In genomic region chr17:50426814-50427787, GRCh38 we compare ENCODE assay signal across 8 cellular contexts. TPM values are rescaled to one million over a fixed set of nuclear protein-coding genes. Genes with fewer than 3 reads are reported as not detected.
DNase-seq lines count a peak whose midpoint lies in the region; ATAC-seq and TF ChIP-seq lines count a peak whose summit lies in the region.

No MANE protein-coding gene starts in this region.

- intact Hi-C loops in breast epithelium (cut with DNase I; ENCODE audit: low total_unique reads), result no loop called here

- H3K36me3 Mint-ChIP-seq in stimulated activated effector memory CD8-positive, alpha-beta T cell treated with anti-CD3 and anti-CD28 coated beads, Interleukin-12 subunit alpha, Interleukin-12 subunit beta, amount 100 ng/mL, for 72 hours, result no peaks in the 10 kb centered on the region

- H3K4me3 ChIP-seq in HAP-1 (peak overlapping the region; percentile 62), SJSA1 (peak overlapping the region; percentile 52), breast epithelium (peak overlapping the region; percentile 49 to 81 (median 77)), kidney epithelial cell (ENCODE audit: low read depth, low read length) (peak overlapping the region; percentile 48)

- TF ChIP-seq POLR2A in breast epithelium (IDR thresholded peaks at IDR 0.05), result no peak

- TF ChIP-seq CTCF in breast epithelium (IDR thresholded peaks at IDR 0.05) (peak in 1 of 3 donors; percentile 16), kidney epithelial cell (IDR thresholded peaks at IDR 0.05; ENCODE audit: insufficient read depth, low read length, poor library complexity, severe bottlenecking) (peak; percentile 46)

- H3K36me3 ChIP-seq in HAP-1 (replicated peaks), result no peaks in the 10 kb centered on the region
- H3K36me3 ChIP-seq in SJSA1, result no peaks in the 10 kb centered on the region
- no peaks in the 10 kb centered on the region for H3K36me3 ChIP-seq in breast epithelium
- H3K36me3 ChIP-seq in kidney epithelial cell (ENCODE audit: control insufficient read depth, insufficient read depth, low read length), result no peaks in the 10 kb centered on the region

- peak overlapping the region; percentile 88 for H3K27ac Mint-ChIP-seq in stimulated activated effector memory CD8-positive, alpha-beta T cell treated with anti-CD3 and anti-CD28 coated beads, Interleukin-12 subunit alpha, Interleukin-12 subunit beta, amount 100 ng/mL, for 72 hours

- H3K4me1 ChIP-seq in HAP-1 (peaks cover 5% of the 10 kb centered on the region; the same call in 1 of the 2 replicates), SJSA1 (replicated peaks) (peaks cover 37% of the 10 kb centered on the region), breast epithelium (peaks cover 6 to 10% of the 10 kb centered on the region in 2 donors)

- H3K27me3 ChIP-seq in HAP-1 (ENCODE audit: low read depth), result no peaks in the 10 kb centered on the region
- no peaks in the 10 kb centered on the region for H3K27me3 ChIP-seq in SJSA1 (replicated peaks)
- H3K27me3 ChIP-seq in breast epithelium, result no peaks in the 10 kb centered on the region
- no peaks in the 10 kb centered on the region for H3K27me3 ChIP-seq in kidney epithelial cell (ENCODE audit: control insufficient read depth, insufficient read depth, low read length)

- peak overlapping the region; percentile 79 for H3K4me3 Mint-ChIP-seq in stimulated activated effector memory CD8-positive, alpha-beta T cell treated with anti-CD3 and anti-CD28 coated beads, Interleukin-12 subunit alpha, Interleukin-12 subunit beta, amount 100 ng/mL, for 72 hours

- DNase-seq in CMK (ENCODE audit: low read depth) (peak; percentile 63), HAP-1 (ENCODE audit: low spot score in 2 of 2) (peak; percentile 22 to 74), SJSA1 (ENCODE audit: low read depth in 1 of 2, low spot score in 2 of 2) (peak; percentile 37 to 49), breast epithelium (ENCODE audit: low spot score in 2 of 2) (peak in 1 of 2 donors; percentile 54), kidney epithelial cell (ENCODE audit: low read depth) (no peak)
- DNase-seq in stimulated activated effector memory CD8-positive, alpha-beta T cell treated with anti-CD3 and anti-CD28 coated beads, Interleukin-12 subunit alpha, Interleukin-12 subunit beta, amount 100 ng/mL, for 72 hours (ENCODE audit: low spot score in 2 of 2), result peak in 1 of 2 donors; percentile 67

- H3K4me1 Mint-ChIP-seq in stimulated activated effector memory CD8-positive, alpha-beta T cell treated with anti-CD3 and anti-CD28 coated beads, Interleukin-12 subunit alpha, Interleukin-12 subunit beta, amount 100 ng/mL, for 72 hours, result peaks cover 25% of the 10 kb centered on the region

- in situ Hi-C loops in HAP-1 (cut with MboI; ENCODE audit: low sequenced_read_pairs), result no loop called here

- ATAC-seq in stimulated activated effector memory CD8-positive, alpha-beta T cell treated with anti-CD3 and anti-CD28 coated beads, Interleukin-12 subunit alpha, Interleukin-12 subunit beta, amount 100 ng/mL, for 72 hours, result peak; percentile 56
- ATAC-seq in GM18498 (IDR thresholded peaks at IDR 0.05; ENCODE audit: unreplicated experiment) (no peak), HG03175 (IDR thresholded peaks at IDR 0.05; ENCODE audit: unreplicated experiment) (no peak)

- H3K9me3 ChIP-seq in HAP-1 (no peaks in the 10 kb centered on the region), SJSA1 (replicated peaks) (no peaks in the 10 kb centered on the region), breast epithelium (no peaks in the 10 kb centered on the region)

- H3K27ac ChIP-seq in SJSA1 (no peak overlapping the region), breast epithelium (peak overlapping the region; percentile 86 to 91)

- H3K9me3 Mint-ChIP-seq in stimulated activated effector memory CD8-positive, alpha-beta T cell treated with anti-CD3 and anti-CD28 coated beads, Interleukin-12 subunit alpha, Interleukin-12 subunit beta, amount 100 ng/mL, for 72 hours, result no peaks in the 10 kb centered on the region

RNA-seq across cellular contexts. Expression of gene ACSF2, which starts 1.1 kb away (rescaled TPM):
- 14.9 and 26.5 TPM in 2 replicates for total RNA-seq in SJSA1 (2014; rRNA removed; shearing (Covaris generic))
- total RNA-seq in breast epithelium, result 10 to 100 TPM; 19.4 to 95.4 (median 86.3) TPM
- 12.7 and 24.8 TPM in 2 replicates for total RNA-seq in kidney epithelial cell

RNA-seq across cellular contexts. Expression of gene LRRC59, which starts 29.8 kb away (rescaled TPM):
- 321 and 329 TPM in 2 replicates for total RNA-seq in SJSA1 (2014; rRNA removed; shearing (Covaris generic))
- total RNA-seq in breast epithelium, result 10 to 100 TPM; 42.1 to 72.8 (median 54.0) TPM
- total RNA-seq in kidney epithelial cell, result 172 and 179 TPM in 2 replicates

RNA-seq across cellular contexts. Expression of gene CHAD, which starts 41.6 kb away (rescaled TPM):
- not detected in 2 replicates for total RNA-seq in SJSA1 (2014; rRNA removed; shearing (Covaris generic))
- total RNA-seq in breast epithelium (1 to 10 TPM in 2 of 3 donors, not detected in 1; 2.3 to 5.6 TPM), kidney epithelial cell (not detected in 2 replicates)

RNA-seq across cellular contexts. Expression of gene RSAD1, which starts 51.6 kb away (rescaled TPM):
- 10.0 and 15.8 TPM in 2 replicates for total RNA-seq in SJSA1 (2014; rRNA removed; shearing (Covaris generic))
- total RNA-seq in breast epithelium (10 to 100 TPM; 33.6 to 39.0 (median 35.1) TPM), kidney epithelial cell (28.4 and 31.1 TPM in 2 replicates)

RNA-seq across cellular contexts. Expression of gene EME1, which starts 54.1 kb away (rescaled TPM):
- total RNA-seq in SJSA1 (2014; rRNA removed; shearing (Covaris generic)), result 24.1 and 54.5 TPM in 2 replicates
- 1 to 10 TPM in 1 of 3 donors, under 1 TPM in 2; 0.29 to 2.0 (median 0.64) TPM for total RNA-seq in breast epithelium
- total RNA-seq in kidney epithelial cell, result 1.9 and 2.7 TPM in 2 replicates
